ENCODE assay signal across 8 cellular contexts in genomic region chr17:36629252-36629847, GRCh38. TPM values are rescaled to one million over a fixed set of nuclear protein-coding genes. Genes with fewer than 3 reads are reported as not detected.
DNase-seq lines count a peak whose midpoint lies in the region; ATAC-seq, FAIRE-seq and TF ChIP-seq lines count a peak whose summit lies in the region.

No MANE protein-coding gene starts in this region.

- H3K4me3 ChIP-seq in A549 (no peak overlapping the region), WI38 (ENCODE audit: low read depth, low read length) (no peak overlapping the region), mammary epithelial cell (replicated peaks in 1 of 3; ENCODE audit: insufficient read depth in 1 of 3, low read depth in 2 of 3, low read length in 3 of 3) (no peak overlapping the region), kidney epithelial cell (ENCODE audit: low read depth, low read length) (no peak overlapping the region)

- no peak for TF ChIP-seq POLR2A in A549 (IDR thresholded peaks at IDR 0.05; ENCODE audit: low read length)

- no peaks in the 10 kb centered on the region for H4K20me1 ChIP-seq in mammary epithelial cell (ENCODE audit: insufficient read depth, low read length)

- no TSS peak for BruUV-seq in mammary epithelial cell (replicated peaks; lab: Mats Ljungman, UMichigan)

- peak; percentile 96 for TF ChIP-seq CTCF in A549 (IDR thresholded peaks at IDR 0.05)
- peak; percentile 95 for TF ChIP-seq CTCF in GM20000 (IDR thresholded peaks at IDR 0.05; ENCODE audit: extremely low read depth, missing control alignments)
- TF ChIP-seq CTCF in WI38 (IDR thresholded peaks at IDR 0.05; ENCODE audit: low read depth, low read length) = peak; percentile 97
- peak; percentile 97 to 98 for TF ChIP-seq CTCF in mammary epithelial cell (conservative IDR thresholded peaks at IDR 0.05 in 1 of 2, IDR thresholded peaks at IDR 0.05 in 1 of 2; ENCODE audit: extremely low read depth in 1 of 2, insufficient read depth in 1 of 2, low read depth in 1 of 2, low read length in 2 of 2)
- peak; percentile 98 for TF ChIP-seq CTCF in kidney epithelial cell (IDR thresholded peaks at IDR 0.05; ENCODE audit: insufficient read depth, low read length, poor library complexity, severe bottlenecking)

- CTCF ChIA-PET in A549 (lab: Yijun Ruan, JAX) = interaction anchor here (0.6 to 17.4 kb wide), 70 partner anchors 11 to 941 kb away, joined by 3 to 263 read pairs (median 4); partner anchors contain the start of gene MRM1
- CTCF ChIA-PET in mammary epithelial cell (lab: Charles Lee; ENCODE audit: low non-redundant PET) = interaction anchor here (0.6 kb wide), 1 partner anchor 589 kb away, joined by 6 read pairs; no protein-coding TSS in a partner anchor

- dilution Hi-C loops in mammary epithelial cell (cut with HindIII; ENCODE audit: low sequenced_read_pairs) = no loop called here

- DNase-seq in A549 (ENCODE audit: low read depth in 1 of 2, low spot score in 1 of 2) (peak; percentile 81 to 90), GM20000 (ENCODE audit: low spot score) (peak; percentile 86), NCI-H2196 (lab: John Stamatoyannopoulos, UW; ENCODE audit: unreplicated experiment) (peak; percentile 55), mammary epithelial cell (peak; percentile 37), kidney epithelial cell (ENCODE audit: low read depth) (peak; percentile 19)
- DNase-seq in stimulated activated CD4-positive, alpha-beta T cell treated with anti-CD3 and anti-CD28 coated beads, Interleukin-1b, Interleukin-23, amount 100 ng/mL, for 4 hours (ENCODE audit: low read depth in 2 of 2) = peak; percentile 70 to 79

- H3K27ac ChIP-seq in A549 (0 out of 6 replicates have a peak overlapping the region, but pooled peaks of 1 of the 2 experiments have one; percentile 26), mammary epithelial cell (ENCODE audit: insufficient read depth, low read depth, low read length) (no peak overlapping the region)

- FAIRE-seq in A549 (lab: Jason Lieb, UNC) = no peak

- no peak overlapping the region for H3K4me2 ChIP-seq in A549
- no peak overlapping the region for H3K4me2 ChIP-seq in mammary epithelial cell (ENCODE audit: insufficient read depth, low read depth, low read length)

- intact Hi-C loops in mammary epithelial cell (cut with micrococcal nuclease) = loop anchor here (1.0 to 5.0 kb wide), 7 partner anchors 21 to 743 kb away; partner anchors contain the start of gene AATF

- 18% methylated on average over 13 of the region's 14 CpGs for WGBS in A549 (ENCODE audit: missing lambda C conversion rate)
- 21% methylated on average over 12 of the region's 14 CpGs for WGBS in mammary epithelial cell (ENCODE audit: low coverage, missing lambda C conversion rate)

- POLR2A ChIA-PET in A549 (lab: Yijun Ruan, JAX) = no interaction called here

- TF ChIP-seq EP300 in A549 (IDR thresholded peaks at IDR 0.05) = no peak

- H3K36me3 ChIP-seq in mammary epithelial cell (ENCODE audit: insufficient read depth, low read length) = no peaks in the 10 kb centered on the region
- H3K36me3 ChIP-seq in kidney epithelial cell (ENCODE audit: control insufficient read depth, insufficient read depth, low read length) = no peaks in the 10 kb centered on the region

- TF ChIP-seq RAD21 in A549 (conservative IDR thresholded peaks at IDR 0.05 in 1 of 2, IDR thresholded peaks at IDR 0.05 in 1 of 2) = peak; percentile 98 to 99

- no peaks in the 10 kb centered on the region for H3K27me3 ChIP-seq in mammary epithelial cell (ENCODE audit: insufficient read depth, low read length)
- H3K27me3 ChIP-seq in kidney epithelial cell (ENCODE audit: control insufficient read depth, insufficient read depth, low read length) = peaks cover 39% of the 10 kb centered on the region

- H3K9me3 ChIP-seq in A549 (no peaks in the 10 kb centered on the region), mammary epithelial cell (replicated peaks; ENCODE audit: insufficient read depth, low read length) (no peaks in the 10 kb centered on the region)

- peak; percentile 87 to 95 for ATAC-seq in A549
- no peak for ATAC-seq in HG03521 (IDR thresholded peaks at IDR 0.05; ENCODE audit: unreplicated experiment)

- in situ Hi-C loops in mammary epithelial cell (cut with MboI; ENCODE audit: low sequenced_read_pairs in 2 of 2) = loop anchor here (10.0 to 25.0 kb wide), 3 partner anchors 415 to 733 kb away; no protein-coding TSS in a partner anchor

- H3K4me1 ChIP-seq in A549 (no peaks in the 10 kb centered on the region), mammary epithelial cell (ENCODE audit: insufficient read depth, low read length) (no peaks in the 10 kb centered on the region)

- no peak overlapping the region for H2AFZ ChIP-seq in mammary epithelial cell (ENCODE audit: low read depth, low read length)

- no peak overlapping the region for H3K9ac ChIP-seq in mammary epithelial cell (ENCODE audit: insufficient read depth, low read length)

- no peaks in the 10 kb centered on the region for H3K79me2 ChIP-seq in mammary epithelial cell (ENCODE audit: insufficient read depth, low read length)

TF ChIP-seq in A549, 52 proteins besides CTCF, POLR2A, EP300 and RAD21:
- TF ChIP-seq MYC (IDR thresholded peaks at IDR 0.05; ENCODE audit: borderline replicate concordance, low read length) (peak; percentile 86; the same call in 1 of the 2 replicates), HES2 (IDR thresholded peaks at IDR 0.05) (no peak), ZSCAN20 (CRISPR knock-in tag; IDR thresholded peaks at IDR 0.05) (no peak), CEBPB (IDR thresholded peaks at IDR 0.05) (no peak), CHD2 (IDR thresholded peaks at IDR 0.05; ENCODE audit: low read length, partially characterized antibody) (no peak), MAX (IDR thresholded peaks at IDR 0.05) (peak; percentile 78), SMC3 (IDR thresholded peaks at IDR 0.05) (peak; percentile 88)

RNA-seq across cellular contexts. Expression of gene MRM1, which starts 28.0 kb away (rescaled TPM):
- 11.1 and 12.7 TPM in 2 replicates for polyA plus RNA-seq in A549 (2011; rRNA removed)
- 22.5 and 27.6 TPM in 2 replicates for polyA plus RNA-seq in A549 (2012; cell fraction: cytosol; rRNA removed)
- 34.9 and 38.8 TPM in 2 replicates for polyA plus RNA-seq in A549 (2012; cell fraction: nucleus; rRNA removed)
- polyA plus RNA-seq in A549 (2017; fragmentation: RNase III; extraction: RNeasy Plus Mini Kit Qiagen cat#74134 plus additional on column Dnase treatment) = 21.7 to 22.1 TPM (median 21.9 TPM) in 3 replicates
- 4.3 and 6.7 TPM in 2 replicates for polyA minus RNA-seq in A549 (2011; rRNA and poly(A)+ RNA removed)
- total RNA-seq in mammary epithelial cell = 10 to 100 TPM in 1 of 2 donors, 1 to 10 TPM in 1; 4.3 to 10.1 TPM
- 8.7 TPM for polyA plus RNA-seq in mammary epithelial cell
- polyA minus RNA-seq in mammary epithelial cell = 0.47 TPM
- 6.6 and 8.3 TPM in 2 replicates for total RNA-seq in kidney epithelial cell

RNA-seq across cellular contexts. Expression of gene DHRS11, which starts 37.7 kb away (rescaled TPM):
- polyA plus RNA-seq in A549 (2011; rRNA removed) (7.4 and 9.5 TPM in 2 replicates), A549 (2017; fragmentation: RNase III; extraction: RNeasy Plus Mini Kit Qiagen cat#74134 plus additional on column Dnase treatment) (9.6 to 11.2 TPM (median 11.1 TPM) in 3 replicates), mammary epithelial cell (14.1 TPM)
- 23.7 and 26.1 TPM in 2 replicates for polyA plus RNA-seq in A549 (2012; cell fraction: cytosol; rRNA removed)
- polyA plus RNA-seq in A549 (2012; cell fraction: nucleus; rRNA removed) = 29.0 and 32.4 TPM in 2 replicates
- 11.7 and 20.5 TPM in 2 replicates for polyA minus RNA-seq in A549 (2011; rRNA and poly(A)+ RNA removed)
- total RNA-seq in mammary epithelial cell (10 to 100 TPM; 12.2 to 14.3 TPM), kidney epithelial cell (5.4 and 8.3 TPM in 2 replicates)
- polyA minus RNA-seq in mammary epithelial cell = 12.0 TPM

Comparison
In these comparisons a context has a peak if more than half of its experiments do, and no peak if none do; other contexts are left out.
1. DNase-seq: peak in every context shown above with its lines; median percentile 86 in GM20000; 86 in A549; 74 in stimulated activated CD4-positive, alpha-beta T cell treated with anti-CD3 and anti-CD28 coated beads, Interleukin-1b, Interleukin-23, amount 100 ng/mL, for 4 hours; 55 in NCI-H2196; 37 in mammary epithelial cell; 19 in kidney epithelial cell.